Comparison of ENCODE assay signal across 10 cellular contexts in genomic region chr5:42250-42649, GRCh38. TPM values are rescaled to one million over a fixed set of nuclear protein-coding genes. Genes with fewer than 3 reads are reported as not detected.
A peak's percentile ranks its signal among the peaks of the same experiment; 100 is the strongest.
DNase-seq lines count a peak whose midpoint lies in the region; ATAC-seq and TF ChIP-seq lines count a peak whose summit lies in the region.
"Had no signal": no experiment of that assay in that cellular context is flagged by ENCODE, and none has a peak within 500 bp of the region (broad histone marks: within the 10 kb centered on the region; RNA-seq: fewer than 3 reads in every experiment).

No MANE protein-coding gene starts in this region.

- H3K4me1 ChIP-seq in heart right ventricle, result no peaks in the 10 kb centered on the region
- H3K4me1 ChIP-seq in right cardiac atrium (ENCODE audit: control insufficient read depth, insufficient read depth, low read length), result no peaks in the 10 kb centered on the region
- H3K4me1 ChIP-seq: colonic mucosa had no signal

- intact Hi-C loops in heart right ventricle (cut with DNase I), result no loop called here
- intact Hi-C loops in Right ventricle myocardium superior (cut with DNase I), result no loop called here
- intact Hi-C loops in right cardiac atrium (cut with DNase I), result no loop called here

- H3K9me3 Mint-ChIP-seq in type B pancreatic cell, result no peaks in the 10 kb centered on the region

- DNase-seq in heart right ventricle (no peak), Right ventricle myocardium superior (no peak), right cardiac atrium (no peak), type B pancreatic cell (ENCODE audit: extremely low spot score, unreplicated experiment) (no peak), NCI-H1417 (lab: John Stamatoyannopoulos, UW) (no peak)
- DNase-seq in stimulated activated CD4-positive, alpha-beta T cell treated with anti-CD3 and anti-CD28 coated beads, Interleukin-1b, Interleukin-23, amount 100 ng/mL, for 48 hours, result no peak
- DNase-seq in activated effector memory CD4-positive, alpha-beta T cell treated with Interleukin-2 at 50 U/mL for 16 hours, result no peak
- DNase-seq: colonic mucosa had no signal

- 39 to 44% methylated on average over 6 of the region's 6 CpGs for WGBS in heart right ventricle, 2 donors
- 26% methylated on average over 6 of the region's 6 CpGs for WGBS in right cardiac atrium

- no peaks in the 10 kb centered on the region for H3K36me3 Mint-ChIP-seq in type B pancreatic cell
- H3K36me3 Mint-ChIP-seq: IgD-negative memory B cell had no signal

- H3K27ac Mint-ChIP-seq in type B pancreatic cell, result no peak overlapping the region
- H3K27ac Mint-ChIP-seq: IgD-negative memory B cell had no signal

- H3K4me3 ChIP-seq in heart right ventricle (no peak overlapping the region), right cardiac atrium (ENCODE audit: low read length) (no peak overlapping the region)
- H3K4me3 ChIP-seq: colonic mucosa had no signal

- no peak overlapping the region for H3K27ac ChIP-seq in heart right ventricle
- H3K27ac ChIP-seq in VCaP, result no peak overlapping the region
- no peak overlapping the region for H3K27ac ChIP-seq in right cardiac atrium (ENCODE audit: low read length)
- H3K27ac ChIP-seq: colonic mucosa had no signal

- H3K36me3 ChIP-seq in heart right ventricle, result no peaks in the 10 kb centered on the region
- H3K36me3 ChIP-seq: colonic mucosa had no signal

- H3K4me3 Mint-ChIP-seq in type B pancreatic cell, result no peak overlapping the region
- H3K4me3 Mint-ChIP-seq: IgD-negative memory B cell had no signal

- no peaks in the 10 kb centered on the region for H3K4me1 Mint-ChIP-seq in type B pancreatic cell (ENCODE audit: unreplicated experiment)
- H3K4me1 Mint-ChIP-seq: IgD-negative memory B cell had no signal

- peaks cover 76% of the 10 kb centered on the region for H3K27me3 Mint-ChIP-seq in type B pancreatic cell

- H3K9me3 ChIP-seq in heart right ventricle, result no peaks in the 10 kb centered on the region
- H3K9me3 ChIP-seq in right cardiac atrium (ENCODE audit: control insufficient read depth, low read length), result peaks cover 2% of the 10 kb centered on the region
- H3K9me3 ChIP-seq: colonic mucosa had no signal

- TF ChIP-seq CTCF in heart right ventricle (IDR thresholded peaks at IDR 0.05) (peak in 7 of 9 donors; percentile 19 to 41 (median 26)), VCaP (conservative IDR thresholded peaks at IDR 0.05) (peak; percentile 78), type B pancreatic cell (conservative IDR thresholded peaks at IDR 0.05) (peak; percentile 69)

- ATAC-seq in heart right ventricle (peak in 1 of 8 donors; percentile 58), Right ventricle myocardium superior (ENCODE audit: poor library complexity) (no peak), right cardiac atrium (peak; percentile 29 to 41)

- H3K27me3 ChIP-seq in heart right ventricle (peaks cover 0 to 34% (median 16%) of the 10 kb centered on the region in 7 donors), right cardiac atrium (ENCODE audit: control insufficient read depth, insufficient read depth) (peaks cover 3% of the 10 kb centered on the region)
- H3K27me3 ChIP-seq: colonic mucosa had no signal

RNA-seq across cellular contexts. Expression of gene PLEKHG4B, which starts 49.7 kb away (rescaled TPM):
- total RNA-seq in heart right ventricle (under 1 TPM in 3 of 10 donors, not detected in 7; 0.02 to 0.14 (median 0.07) TPM), Right ventricle myocardium superior (not detected), right cardiac atrium (under 1 TPM in 1 of 4 donors, not detected in 3; 0.06 TPM), type B pancreatic cell (ENCODE audit: low replicate concordance) (32.8 and 46.6 TPM in 2 replicates)
- polyA plus RNA-seq in heart right ventricle (under 1 TPM in 1 of 2 donors, not detected in 1; under 0.01 TPM), right cardiac atrium (under 0.01 TPM)
- polyA plus RNA-seq: IgD-negative memory B cell had no signal

Comparison
In these comparisons a context has a peak if more than half of its experiments do, and no peak if none do; other contexts are left out.
1. CTCF ChIP-seq: peak in every context shown above with its lines; median percentile 78 in VCaP; 69 in type B pancreatic cell; 26 in heart right ventricle.
2. RNA of gene PLEKHG4B, which starts 49.7 kb away (total RNA-seq): 32.8 to 46.6 TPM in type B pancreatic cell; 0.06 TPM in right cardiac atrium, 0.02 to 0.14 TPM in heart right ventricle and not detected in Right ventricle myocardium superior (single experiment); every median in the first group is over 10 times any median in the second.